ENCODE assay signal across 31 cellular contexts in genomic region chr2:182622231-182622630, GRCh38.
"Had no signal": no experiment of that assay in that cellular context is flagged by ENCODE, and none has a peak within 500 bp of the region (broad histone marks: within the 10 kb centered on the region; RNA-seq: fewer than 3 reads in every experiment).

No MANE protein-coding gene starts in this region.

- H3K4me3 ChIP-seq: heart right ventricle, hepatocyte, left lung, lung, neural progenitor cell, psoas muscle, right lobe of liver, skin epidermis, stomach, thoracic aorta, tibial artery, upper lobe of right lung had no signal

- H3K79me2 ChIP-seq: hepatocyte, parathyroid adenoma had no signal

- H3K27me3 ChIP-seq: heart right ventricle, hepatocyte, left lung, neural progenitor cell, neutrophil, right lobe of liver, stomach, tibial artery, upper lobe of right lung had no signal

- ATAC-seq: heart right ventricle; left colon; left lung; natural killer cell; psoas muscle; right lobe of liver; stimulated activated naive B cell treated with anti-CD40 and anti-IgM and Interleukin-4, amounts not matched to agents 10 μg/mL and 1 μg/mL and 100 μg/mL, for 72 hours; stimulated activated naive CD8-positive, alpha-beta T cell treated with anti-CD3 and anti-CD28 coated beads, Interleukin-15, Interleukin-2, amounts not matched to agents 100 U/mL and 50 U/mL, for 24 hours; upper lobe of right lung had no signal

- H3K27ac ChIP-seq: heart right ventricle, hepatocyte, left lung, neural progenitor cell, neutrophil, parathyroid adenoma, psoas muscle, right lobe of liver, skin epidermis, stomach, thoracic aorta, tibial artery, upper lobe of right lung had no signal

- H3K9me3 Mint-ChIP-seq: naive B cell; natural killer cell; nephron progenitor cell; stimulated activated naive B cell treated with anti-CD40 and anti-IgM and Interleukin-4, amounts not matched to agents 10 μg/mL and 1 μg/mL and 100 μg/mL, for 72 hours had no signal

- H3K4me1 Mint-ChIP-seq: naive B cell; natural killer cell; nephron progenitor cell; stimulated activated naive B cell treated with anti-CD40 and anti-IgM and Interleukin-4, amounts not matched to agents 10 μg/mL and 1 μg/mL and 100 μg/mL, for 72 hours had no signal

- H3K36me3 ChIP-seq: heart right ventricle, left lung, neural progenitor cell, neutrophil, right lobe of liver, stomach, thoracic aorta, tibial artery, upper lobe of right lung had no signal

- H3K4me2 ChIP-seq: hepatocyte had no signal

- H3K36me3 Mint-ChIP-seq: mesothelial cell of epicardium; naive B cell; natural killer cell; neural progenitor cell; stimulated activated naive B cell treated with anti-CD40 and anti-IgM and Interleukin-4, amounts not matched to agents 10 μg/mL and 1 μg/mL and 100 μg/mL, for 72 hours had no signal

- H2AFZ ChIP-seq: hepatocyte, neural progenitor cell, parathyroid adenoma had no signal

- H3K27ac Mint-ChIP-seq: mesothelial cell of epicardium; naive B cell; natural killer cell; nephron progenitor cell; neural progenitor cell; stimulated activated naive B cell treated with anti-CD40 and anti-IgM and Interleukin-4, amounts not matched to agents 10 μg/mL and 1 μg/mL and 100 μg/mL, for 72 hours had no signal

- H3K4me1 ChIP-seq: left lung, parathyroid adenoma, psoas muscle, right lobe of liver, upper lobe of right lung had no signal

- DNase-seq: heart right ventricle; kidney glomerular epithelial cell; left colon; left lung; mesendoderm; naive B cell; natural killer cell; nephron progenitor cell; occipital lobe; psoas muscle; right lobe of liver; stimulated activated CD4-positive, alpha-beta T cell treated with anti-CD3 and anti-CD28 coated beads, Interleukin-12 subunit alpha, Interleukin-12 subunit beta, amount 100 ng/mL, for 4 hours; stimulated activated CD4-positive, alpha-beta T cell treated with anti-CD3 and anti-CD28 coated beads, Interleukin-15, amount 100 ng/mL, for 24 hours; stimulated activated CD4-positive, alpha-beta T cell treated with anti-CD3 and anti-CD28 coated beads, Interleukin-2, amount 100 ng/mL, for 24 hours; stimulated activated CD4-positive, alpha-beta T cell treated with anti-CD3 and anti-CD28 coated beads, Interleukin-4, amount 100 ng/mL, for 1 hour; stimulated activated naive B cell treated with anti-CD40 and anti-IgM and Interleukin-4, amounts not matched to agents 10 μg/mL and 1 μg/mL and 100 μg/mL, for 72 hours; stimulated activated naive CD8-positive, alpha-beta T cell treated with anti-CD3 and anti-CD28 coated beads, Interleukin-15, Interleukin-2, amounts not matched to agents 100 U/mL and 50 U/mL, for 24 hours; stomach; tibial artery; trophoblast cell; upper lobe of right lung had no signal

- H3K4me3 Mint-ChIP-seq: mesothelial cell of epicardium; naive B cell; natural killer cell; nephron progenitor cell; neural progenitor cell; stimulated activated naive B cell treated with anti-CD40 and anti-IgM and Interleukin-4, amounts not matched to agents 10 μg/mL and 1 μg/mL and 100 μg/mL, for 72 hours had no signal

- FAIRE-seq: keratinocyte, urothelium cell line had no signal
